In genomic region chr3:71784201-71784913, GRCh38 we compare ENCODE assay signal across 9 cellular contexts. TPM values are rescaled to one million over a fixed set of nuclear protein-coding genes. Genes with fewer than 3 reads are reported as not detected.
DNase-seq lines count a peak whose midpoint lies in the region; ATAC-seq and TF ChIP-seq lines count a peak whose summit lies in the region.
"Had no signal": no experiment of that assay in that cellular context is flagged by ENCODE, and none has a peak within 500 bp of the region (broad histone marks: within the 10 kb centered on the region; RNA-seq: fewer than 3 reads in every experiment).

No MANE protein-coding gene starts in this region.

- H3K27ac ChIP-seq in neutrophil (peak overlapping the region; percentile 97), RWPE1 (no peak overlapping the region)
- H3K27ac ChIP-seq: SJSA1 had no signal

- POLR2A ChIA-PET in RWPE1 (lab: Yijun Ruan, JAX; ENCODE audit: low non-redundant PET): no interaction called here

- H3K4me1 Mint-ChIP-seq in CD14-positive monocyte: peaks cover 62% of the 10 kb centered on the region

- H3K9me3 ChIP-seq in neutrophil: no peaks in the 10 kb centered on the region
- H3K9me3 ChIP-seq: SJSA1 had no signal

- H3K27me3 ChIP-seq in neutrophil: no peaks in the 10 kb centered on the region

- ATAC-seq in GM18907 (IDR thresholded peaks at IDR 0.05; ENCODE audit: unreplicated experiment): no peak
- ATAC-seq in GM21619 (IDR thresholded peaks at IDR 0.05; ENCODE audit: unreplicated experiment): no peak

- H3K36me3 Mint-ChIP-seq in CD14-positive monocyte: peaks cover 10 to 13% of the 10 kb centered on the region in 2 donors

- intact Hi-C loops in CD14-positive monocyte (cut with micrococcal nuclease): loop anchor here in 1 of 2 donors (10.0 kb wide), 1 partner anchor 60 kb away; no protein-coding TSS in a partner anchor

- peak overlapping the region; percentile 89 to 98 for H3K4me3 Mint-ChIP-seq in CD14-positive monocyte

- CTCF ChIA-PET in RWPE1 (lab: Yijun Ruan, JAX): no interaction called here

- H3K36me3 ChIP-seq in neutrophil: peaks cover 28% of the 10 kb centered on the region
- H3K36me3 ChIP-seq: SJSA1 had no signal

- no peak for TF ChIP-seq CTCF in CD14-positive monocyte (IDR thresholded peaks at IDR 0.05)
- TF ChIP-seq CTCF in neutrophil (IDR thresholded peaks at IDR 0.05): no peak
- TF ChIP-seq CTCF in RWPE1 (conservative IDR thresholded peaks at IDR 0.05; ENCODE audit: low read depth): no peak

- H3K4me3 ChIP-seq in Jurkat, Clone E6-1 (ENCODE audit: low read length): peak overlapping the region; percentile 33
- H3K4me3 ChIP-seq in neutrophil (ENCODE audit: low read depth in 1 of 2, low read length in 1 of 2): peak overlapping the region; percentile 96 to 98

- H3K27ac Mint-ChIP-seq in CD14-positive monocyte: peak overlapping the region; percentile 81 to 95 (median 91)

- DNase-seq in CD14-positive monocyte (ENCODE audit: low spot score): no peak
- DNase-seq in Jurkat, Clone E6-1 (ENCODE audit: low read depth, low spot score): no peak
- DNase-seq in ecto neural progenitor cell (ENCODE audit: low spot score): peak; percentile 54
- no peak for DNase-seq in NCI-H146 treated with DMSO at 0.1 percent for 48 hours (lab: John Stamatoyannopoulos, UW; ENCODE audit: unreplicated experiment)
- no peak for DNase-seq in RWPE1 (ENCODE audit: low spot score)

- peaks cover 15 to 29% (median 17%) of the 10 kb centered on the region in 3 donors for H3K27me3 Mint-ChIP-seq in CD14-positive monocyte (ENCODE audit: low read depth in 3 of 3)

- peaks cover 0 to 5% (median 0%) of the 10 kb centered on the region in 7 donors for H3K9me3 Mint-ChIP-seq in CD14-positive monocyte

- peaks cover 52 to 64% of the 10 kb centered on the region in 2 experiments for H3K4me1 ChIP-seq in neutrophil (ENCODE audit: control insufficient read depth in 1 of 2, insufficient read depth in 1 of 2, low read depth in 1 of 2, low read length in 1 of 2)

RNA-seq across cellular contexts. Expression of gene PROK2, which starts 0.6 kb away (rescaled TPM):
- 10 to 100 TPM; 25.4 to 81.7 TPM for polyA plus RNA-seq in CD14-positive monocyte
- 6.6 TPM for polyA plus RNA-seq in Jurkat, Clone E6-1 (2012; ENCODE audit: insufficient read depth, insufficient read length)

RNA-seq across cellular contexts. Expression of gene GPR27, which starts 30.7 kb away (rescaled TPM):
- 10 to 100 TPM in 1 of 2 donors, 1 to 10 TPM in 1; 6.6 to 19.6 TPM for polyA plus RNA-seq in CD14-positive monocyte
- polyA plus RNA-seq in Jurkat, Clone E6-1 (2012; ENCODE audit: insufficient read depth, insufficient read length): 3.3 TPM

RNA-seq across cellular contexts. Expression of gene EIF4E3, which starts 59.2 kb away (rescaled TPM):
- polyA plus RNA-seq in CD14-positive monocyte: 100 to 1,000 TPM in 1 of 2 donors, 10 to 100 TPM in 1; 58.6 to 111 TPM
- 8.5 TPM for polyA plus RNA-seq in Jurkat, Clone E6-1 (2012; ENCODE audit: insufficient read depth, insufficient read length)
